ENCODE assay signal across 8 cellular contexts in the genomic region with DNA sequence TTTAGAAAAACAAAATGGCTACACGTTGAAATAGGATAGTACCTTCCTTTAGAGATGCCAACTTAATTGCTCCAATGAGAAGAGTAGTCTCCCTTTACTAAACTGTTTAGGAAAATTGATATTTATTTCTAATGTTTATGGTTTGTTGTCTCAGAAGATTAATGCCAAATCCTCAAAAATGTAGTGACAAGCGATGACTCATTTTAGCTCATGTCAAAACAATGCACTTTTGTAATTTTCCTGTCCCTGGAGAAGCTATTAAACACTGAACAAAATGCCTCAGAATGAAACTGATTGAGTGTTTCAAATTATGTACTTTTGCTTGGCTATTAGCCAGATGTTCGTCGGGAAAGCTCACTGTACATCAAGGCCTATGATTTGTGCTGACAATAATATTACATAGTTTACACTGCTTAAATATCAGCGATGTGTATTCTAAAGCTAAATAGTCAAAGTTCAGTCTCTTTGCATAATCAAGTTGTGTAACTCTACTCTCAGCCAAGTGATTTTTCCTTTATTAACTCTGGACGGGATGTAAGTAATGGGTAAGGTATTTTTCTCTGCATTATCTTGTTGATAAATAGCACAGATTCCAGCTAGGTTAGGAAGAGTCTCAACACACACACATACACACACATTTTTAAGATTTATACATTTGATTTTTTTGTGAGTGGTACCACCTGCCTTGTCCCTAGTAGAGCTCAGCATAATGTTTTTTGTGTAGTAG.
DNase-seq lines count a peak whose midpoint lies in the region; FAIRE-seq and TF ChIP-seq lines count a peak whose summit lies in the region.

No MANE protein-coding gene starts in this region.

- TF ChIP-seq POLR2A in adrenal gland (IDR thresholded peaks at IDR 0.05) (no peak), vagina (IDR thresholded peaks at IDR 0.05) (no peak)

- H3K4me3 ChIP-seq in adrenal gland: peak overlapping the region in 1 of 4 donors; percentile 23
- H3K4me3 ChIP-seq in vagina: no peak overlapping the region

- H3K9me3 ChIP-seq in adrenal gland (replicated peaks in 1 of 3) (no peaks in the 10 kb centered on the region), vagina (no peaks in the 10 kb centered on the region)

- H3K4me1 Mint-ChIP-seq in activated naive CD8-positive, alpha-beta T cell treated with anti-CD3 and anti-CD28 coated beads for 36 hours: peaks cover 11% of the 10 kb centered on the region

- 14 to 20% (median 17%) methylated on average over 6 of the region's 6 CpGs for WGBS in adrenal gland, 4 donors

- TF ChIP-seq CTCF in adrenal gland (IDR thresholded peaks at IDR 0.05) (no peak), vagina (IDR thresholded peaks at IDR 0.05) (no peak)

- peaks cover 10% of the 10 kb centered on the region for H3K36me3 Mint-ChIP-seq in activated naive CD8-positive, alpha-beta T cell treated with anti-CD3 and anti-CD28 coated beads for 36 hours

- no peak overlapping the region for H3K4me3 Mint-ChIP-seq in activated naive CD8-positive, alpha-beta T cell treated with anti-CD3 and anti-CD28 coated beads for 36 hours

- no peaks in the 10 kb centered on the region for H3K9me3 Mint-ChIP-seq in activated naive CD8-positive, alpha-beta T cell treated with anti-CD3 and anti-CD28 coated beads for 36 hours

- H3K4me1 ChIP-seq in adrenal gland (replicated peaks in 1 of 2) (peaks cover 12 to 18% of the 10 kb centered on the region in 2 donors), vagina (peaks cover 27% of the 10 kb centered on the region)

- H3K36me3 ChIP-seq in adrenal gland (replicated peaks in 1 of 2) (no peaks in the 10 kb centered on the region), vagina (no peaks in the 10 kb centered on the region)

- no peaks in the 10 kb centered on the region for H3K27me3 ChIP-seq in adrenal gland
- H3K27me3 ChIP-seq in vagina: no peaks in the 10 kb centered on the region

- intact Hi-C loops in adrenal gland (cut with DNase I): no loop called here
- intact Hi-C loops in vagina (cut with DNase I): no loop called here

- H3K27ac Mint-ChIP-seq in activated naive CD8-positive, alpha-beta T cell treated with anti-CD3 and anti-CD28 coated beads for 36 hours: no peak overlapping the region

- DNase-seq in SIG-M5 treated with dmso at 0.1 percent for 504 hours (lab: John Stamatoyannopoulos, UW; ENCODE audit: unreplicated experiment) (peak; percentile 39), SIG-M5 (lab: John Stamatoyannopoulos, UW) (no peak), adrenal gland (no peak), vagina (ENCODE audit: extremely low spot score in 2 of 2) (no peak), ureter (ENCODE audit: low spot score) (no peak), hippocampal formation (lab: John Stamatoyannopoulos, UW) (no peak)
- DNase-seq in activated naive CD8-positive, alpha-beta T cell treated with anti-CD3 and anti-CD28 coated beads for 36 hours: no peak

- H3K27ac ChIP-seq in adrenal gland (peak overlapping the region in 4 of 5 donors; percentile 28 to 80 (median 66)), vagina (peak overlapping the region; percentile 14)

- no peaks in the 10 kb centered on the region for H3K27me3 Mint-ChIP-seq in activated naive CD8-positive, alpha-beta T cell treated with anti-CD3 and anti-CD28 coated beads for 36 hours

- peak; percentile 92 for FAIRE-seq in islet of Langerhans (lab: Jason Lieb, UNC)
